In the genomic region with DNA sequence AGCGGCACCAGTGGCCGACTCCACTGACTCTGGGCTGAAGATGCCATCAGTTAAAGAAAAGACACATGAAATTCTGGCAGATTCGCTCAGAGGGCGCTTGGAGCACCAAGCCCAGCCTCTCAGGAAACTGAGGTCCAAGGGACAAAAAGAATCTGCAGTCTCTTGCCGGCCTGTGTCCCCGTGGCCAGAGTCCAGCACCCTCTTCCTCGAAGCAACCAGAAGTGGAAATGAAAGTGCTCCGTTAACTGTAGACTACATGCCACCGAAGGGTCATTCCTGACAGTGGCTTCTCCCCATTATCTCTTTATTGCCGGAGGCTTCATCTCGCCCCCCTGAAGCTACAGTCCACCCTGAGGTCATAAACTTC, we compare ENCODE assay signal across 9 cellular contexts. TPM values are rescaled to one million over a fixed set of nuclear protein-coding genes. Genes with fewer than 3 reads are reported as not detected.
DNase-seq lines count a peak whose midpoint lies in the region; ATAC-seq and TF ChIP-seq lines count a peak whose summit lies in the region.
"Had no signal": no experiment of that assay in that cellular context is flagged by ENCODE, and none has a peak within 500 bp of the region (broad histone marks: within the 10 kb centered on the region; RNA-seq: fewer than 3 reads in every experiment).

No MANE protein-coding gene starts in this region.

- no TSS peak for BruUV-seq in PC-3 (replicated peaks; lab: Mats Ljungman, UMichigan)

- no peaks in the 10 kb centered on the region for H3K9me2 ChIP-seq in PC-3 (replicated peaks; ENCODE audit: low read length)

- H3K36me3 ChIP-seq in PC-3 (ENCODE audit: low read depth, low read length) (no peaks in the 10 kb centered on the region), tibial artery (no peaks in the 10 kb centered on the region)

- H3K4me1 ChIP-seq in PC-3 (ENCODE audit: insufficient read depth, low read length): peaks cover 14% of the 10 kb centered on the region
- H3K4me1 ChIP-seq in tibial artery: peaks cover 0 to 32% (median 22%) of the 10 kb centered on the region in 4 donors

- ATAC-seq in PC-3 (no peak), naive B cell (ENCODE audit: low read depth in 2 of 2) (no peak)

- DNase-seq in PC-3: no peak
- DNase-seq in epithelial cell of proximal tubule (ENCODE audit: low read depth): no peak
- no peak for DNase-seq in naive B cell
- peak in 1 of 2 donors; percentile 35 for DNase-seq in tibial artery
- DNase-seq in dermis blood vessel endothelial cell: no peak
- DNase-seq in DMS153 (lab: John Stamatoyannopoulos, UW): no peak
- DNase-seq in EL: no peak
- no peak for DNase-seq in HCEC 1CT
- DNase-seq: activated CD4-positive, CD25-positive, alpha-beta regulatory T cell treated with anti-CD3 and anti-CD28 coated beads, Interleukin-2, amount 50 U/mL, for 72 hours had no signal

- TF ChIP-seq CTCF in PC-3 (conservative IDR thresholded peaks at IDR 0.05; ENCODE audit: low read depth, low read length): no peak
- TF ChIP-seq CTCF in epithelial cell of proximal tubule (conservative IDR thresholded peaks at IDR 0.05; ENCODE audit: low read depth, low read length): no peak
- no peak for TF ChIP-seq CTCF in tibial artery (IDR thresholded peaks at IDR 0.05)

- H3K4me3 ChIP-seq in PC-3 (ENCODE audit: low read length) (peak overlapping the region; percentile 87), epithelial cell of proximal tubule (ENCODE audit: low read depth, low read length) (peak overlapping the region; percentile 78), tibial artery (peak overlapping the region; percentile 77 to 78)

- POLR2A ChIA-PET in PC-3 (lab: Charles Lee; ENCODE audit: unreplicated experiment): no interaction called here

- peaks cover 30 to 47% (median 44%) of the 10 kb centered on the region in 3 donors for H3K4me1 Mint-ChIP-seq in naive B cell

- CTCF ChIA-PET in PC-3 (lab: Charles Lee): no interaction called here

- peak overlapping the region in 4 of 6 donors; percentile 25 to 93 (median 54) for H3K27ac Mint-ChIP-seq in naive B cell

- H3K79me2 ChIP-seq in PC-3 (ENCODE audit: low read length): peaks cover 31% of the 10 kb centered on the region

- H3K27me3 Mint-ChIP-seq in naive B cell: no peaks in the 10 kb centered on the region

- H3K9ac ChIP-seq in PC-3 (ENCODE audit: low read length): peak overlapping the region; percentile 78; the same call in 1 of the 2 replicates

- H3K9me3 ChIP-seq in PC-3 (ENCODE audit: low read length) (no peaks in the 10 kb centered on the region), tibial artery (no peaks in the 10 kb centered on the region)

- H3F3A ChIP-seq in PC-3 (ENCODE audit: low read length, unreplicated experiment): no peaks in the 10 kb centered on the region

- intact Hi-C loops in PC-3 (cut with micrococcal nuclease): loop anchor here (5.0 to 10.0 kb wide), 3 partner anchors 42 to 290 kb away; no protein-coding TSS in a partner anchor
- intact Hi-C loops in tibial artery (cut with DNase I; ENCODE audit: low total_unique reads): loop anchor here (10.0 kb wide), 1 partner anchor 130 kb away; no protein-coding TSS in a partner anchor

- no peaks in the 10 kb centered on the region for H3K36me3 Mint-ChIP-seq in naive B cell

- peak overlapping the region; percentile 86 for H3K4me2 ChIP-seq in PC-3 (ENCODE audit: low read length)

- no peaks in the 10 kb centered on the region for H3K27me3 ChIP-seq in PC-3 (ENCODE audit: low read length)
- no peaks in the 10 kb centered on the region for H3K27me3 ChIP-seq in tibial artery

- H2AFZ ChIP-seq in PC-3 (ENCODE audit: low read length): peak overlapping the region; percentile 74

- H3K27ac ChIP-seq in PC-3 (ENCODE audit: low read length): no peak overlapping the region
- H3K27ac ChIP-seq in tibial artery: peak overlapping the region; percentile 88 to 93

- H4K20me1 ChIP-seq in PC-3 (ENCODE audit: low read length): peaks cover 22% of the 10 kb centered on the region

- H3K4me3 Mint-ChIP-seq in naive B cell: peak overlapping the region; percentile 89 to 95 (median 92)

- H3K9me3 Mint-ChIP-seq in naive B cell: peaks cover 0 to 2% (median 0%) of the 10 kb centered on the region in 7 donors

RNA-seq across cellular contexts. Expression of gene CHST15, which starts 1.0 kb away (rescaled TPM):
- total RNA-seq in PC-3 (2014; rRNA removed) (16.4 and 17.1 TPM in 2 replicates), epithelial cell of proximal tubule (9.2 and 20.6 TPM in 2 replicates), dermis blood vessel endothelial cell (93.0 and 99.0 TPM in 2 replicates)
- polyA plus RNA-seq in naive B cell (ENCODE audit: low read depth in 6 of 6): 10 to 100 TPM; 13.4 to 19.5 (median 17.0) TPM
